1 cellular context compared by ENCODE assay signal in genomic region chr2:96315400-96316071, GRCh38.
TF ChIP-seq lines count a peak whose summit lies in the region.

No MANE protein-coding gene starts in this region.

TF ChIP-seq in H1, 55 proteins besides CTCF, POLR2A, EP300 and RAD21:
- no peak for TF ChIP-seq BRCA1 (IDR thresholded peaks at IDR 0.05; ENCODE audit: low read depth, low read length)
- no peak for TF ChIP-seq CTBP2 (IDR thresholded peaks at IDR 0.05; ENCODE audit: borderline replicate concordance, insufficient read depth, insufficient read length, low read length)
- TF ChIP-seq GABPA (IDR thresholded peaks at IDR 0.05; ENCODE audit: borderline replicate concordance, insufficient read depth, low read length), result no peak
TF ChIP-seq in H1: peak in this region for 0.
